In the genomic region with DNA sequence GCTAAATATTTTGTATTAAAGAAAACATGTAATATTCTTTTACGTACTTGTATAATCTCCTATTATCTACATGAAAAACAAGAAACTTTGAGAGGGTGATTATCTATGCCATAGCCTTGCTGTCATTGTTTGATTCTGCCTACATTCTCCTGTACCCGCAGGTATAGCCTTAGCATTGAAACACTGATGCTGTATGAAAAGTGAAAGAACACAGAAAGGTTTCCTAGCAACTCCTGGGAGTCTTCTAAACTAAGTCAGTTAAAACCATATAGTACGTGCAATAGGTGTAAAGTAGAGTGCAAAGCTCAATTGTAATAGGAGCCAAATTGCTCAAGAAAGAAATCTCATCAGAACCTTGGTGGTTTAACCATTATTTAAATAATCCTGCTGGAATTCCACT, we compare ENCODE assay signal across 25 cellular contexts.
"Had no signal": no experiment of that assay in that cellular context is flagged by ENCODE, and none has a peak within 500 bp of the region (broad histone marks: within the 10 kb centered on the region; RNA-seq: fewer than 3 reads in every experiment).

No MANE protein-coding gene starts in this region.

- H3K9me3 ChIP-seq: colonic mucosa, esophagus muscularis mucosa, neutrophil, pancreas, thyroid gland, vagina had no signal

- H3K27me3 Mint-ChIP-seq: memory B cell had no signal

- H3K27me3 ChIP-seq: colonic mucosa, esophagus muscularis mucosa, heart right ventricle, neutrophil, pancreas, stomach, thyroid gland, vagina had no signal

- H3K27ac Mint-ChIP-seq: immature natural killer cell; memory B cell; natural killer cell; stimulated activated effector memory CD8-positive, alpha-beta T cell treated with anti-CD3 and anti-CD28 coated beads, Interleukin-12 subunit alpha, Interleukin-12 subunit beta, amount 100 ng/mL, for 72 hours had no signal

- DNase-seq: colonic mucosa; dermis blood vessel endothelial cell; effector memory CD4-positive, alpha-beta T cell; foreskin melanocyte; glutamatergic neuron; heart right ventricle; hypothalamus; immature natural killer cell; natural killer cell; pancreas; stimulated activated CD4-positive, alpha-beta T cell treated with anti-CD3 and anti-CD28 coated beads, Interleukin-2, amount 100 ng/mL, for 24 hours; stimulated activated CD4-positive, alpha-beta T cell treated with anti-CD3 and anti-CD28 coated beads, Interleukin-4, amount 100 ng/mL, for 24 hours; stimulated activated naive CD4-positive, alpha-beta T cell treated with Interleukin-2 at 50 U/mL for 16 hours; stomach; thyroid gland; trophoblast cell had no signal

- H3K4me3 Mint-ChIP-seq: immature natural killer cell; memory B cell; natural killer cell; neural crest cell; stimulated activated effector memory CD8-positive, alpha-beta T cell treated with anti-CD3 and anti-CD28 coated beads, Interleukin-12 subunit alpha, Interleukin-12 subunit beta, amount 100 ng/mL, for 72 hours had no signal

- ATAC-seq: heart right ventricle; left lobe of liver; natural killer cell; pancreas; sciatic nerve; stimulated activated effector memory CD8-positive, alpha-beta T cell treated with anti-CD3 and anti-CD28 coated beads, Interleukin-12 subunit alpha, Interleukin-12 subunit beta, amount 100 ng/mL, for 72 hours had no signal

- H3K4me1 Mint-ChIP-seq: immature natural killer cell; memory B cell; natural killer cell; stimulated activated effector memory CD8-positive, alpha-beta T cell treated with anti-CD3 and anti-CD28 coated beads, Interleukin-12 subunit alpha, Interleukin-12 subunit beta, amount 100 ng/mL, for 72 hours had no signal

- H3K27ac ChIP-seq: colonic mucosa, esophagus muscularis mucosa, heart right ventricle, neutrophil, pancreas, stomach, thyroid gland, vagina had no signal

- H3K4me1 ChIP-seq: colonic mucosa, esophagus muscularis mucosa, heart right ventricle, pancreas, stomach, thyroid gland, vagina had no signal

- H3K4me3 ChIP-seq: colonic mucosa, esophagus muscularis mucosa, heart right ventricle, lung, pancreas, stomach, thyroid gland, vagina had no signal

- H3K9me3 Mint-ChIP-seq: neural crest cell had no signal

- H3K36me3 Mint-ChIP-seq: immature natural killer cell; memory B cell; natural killer cell; stimulated activated effector memory CD8-positive, alpha-beta T cell treated with anti-CD3 and anti-CD28 coated beads, Interleukin-12 subunit alpha, Interleukin-12 subunit beta, amount 100 ng/mL, for 72 hours had no signal

- H3K36me3 ChIP-seq: colonic mucosa, esophagus muscularis mucosa, heart right ventricle, neutrophil, pancreas, stomach, thyroid gland, vagina had no signal
